8 cellular contexts compared by ENCODE assay signal in the genomic region with DNA sequence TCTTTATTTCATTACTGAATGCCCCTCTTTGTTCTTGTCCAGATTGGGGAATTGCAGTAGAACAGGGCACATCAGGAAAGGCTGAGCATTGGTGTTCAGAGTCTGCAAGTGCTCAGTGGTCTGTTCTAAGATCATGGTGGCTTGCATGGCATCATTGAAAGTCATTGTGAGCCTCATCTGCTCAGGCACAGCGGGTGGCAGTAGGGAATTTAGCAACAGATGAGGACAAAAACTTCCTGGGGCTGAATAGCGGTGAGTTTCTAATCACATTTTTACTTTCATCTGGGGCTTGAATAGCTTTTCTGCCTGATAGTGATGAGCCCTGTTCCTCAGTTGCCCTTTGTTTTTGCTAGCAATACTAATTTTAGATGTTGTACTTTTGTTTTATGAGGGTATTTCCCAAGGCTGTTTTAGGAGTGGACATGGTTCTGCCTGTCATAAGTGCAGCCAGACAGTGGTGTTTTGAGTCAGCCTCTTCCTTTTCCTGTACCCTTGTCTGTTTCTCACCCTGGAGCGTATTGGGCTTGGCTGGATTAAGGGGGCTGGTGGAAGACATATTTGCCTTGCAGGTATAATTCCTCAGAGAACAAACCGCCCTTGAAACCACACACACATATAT. TPM values are rescaled to one million over a fixed set of nuclear protein-coding genes. Genes with fewer than 3 reads are reported as not detected.
A peak's percentile ranks its signal among the peaks of the same experiment; 100 is the strongest.
DNase-seq lines count a peak whose midpoint lies in the region; ATAC-seq and TF ChIP-seq lines count a peak whose summit lies in the region.

No MANE protein-coding gene starts in this region.

- H4K20me1 ChIP-seq in KMS-11 (ENCODE audit: insufficient read depth) = no peaks in the 10 kb centered on the region

- peak overlapping the region; percentile 21; the same call in 1 of the 2 replicates for H3K27ac ChIP-seq in KMS-11
- H3K27ac ChIP-seq in upper lobe of left lung = peak overlapping the region in 1 of 4 donors; percentile 1

- H3K27me3 Mint-ChIP-seq in HFFc6 (ENCODE audit: insufficient read depth) (no peaks in the 10 kb centered on the region), neural crest cell (ENCODE audit: low read depth) (no peaks in the 10 kb centered on the region)

- peak overlapping the region; percentile 81 for H3K4me2 ChIP-seq in KMS-11

- H3K36me3 ChIP-seq in KMS-11 (ENCODE audit: insufficient read depth) (no peaks in the 10 kb centered on the region), upper lobe of left lung (no peaks in the 10 kb centered on the region)

- TF ChIP-seq CTCF in HFFc6 (IDR thresholded peaks at IDR 0.05) (no peak), KMS-11 (conservative IDR thresholded peaks at IDR 0.05; ENCODE audit: low read depth, low read length) (no peak), neural crest cell (conservative IDR thresholded peaks at IDR 0.05) (no peak), upper lobe of left lung (IDR thresholded peaks at IDR 0.05) (no peak)

- TF ChIP-seq POLR2A in upper lobe of left lung (IDR thresholded peaks at IDR 0.05) = no peak

- H3K4me1 ChIP-seq in KMS-11 (ENCODE audit: low read depth, poor library complexity, severe bottlenecking) (peaks cover 70% of the 10 kb centered on the region), upper lobe of left lung (peaks cover 26 to 48% (median 41%) of the 10 kb centered on the region in 4 donors)

- no peak overlapping the region; the same call in 1 of the 2 replicates for H3K4me3 Mint-ChIP-seq in HFFc6
- no peak overlapping the region for H3K4me3 Mint-ChIP-seq in neural crest cell

- H3K9ac ChIP-seq in KMS-11 = no peak overlapping the region

- no peaks in the 10 kb centered on the region for H3K79me2 ChIP-seq in KMS-11 (ENCODE audit: insufficient read depth, low read depth)

- H3K27me3 ChIP-seq in KMS-11 (ENCODE audit: insufficient read depth, low read depth) = no peaks in the 10 kb centered on the region
- H3K27me3 ChIP-seq in upper lobe of left lung = no peaks in the 10 kb centered on the region

- H3K27ac Mint-ChIP-seq in HFFc6 (peak overlapping the region; percentile 47), neural crest cell (ENCODE audit: unreplicated experiment) (peak overlapping the region; percentile 27)

- TF ChIP-seq EP300 in upper lobe of left lung (IDR thresholded peaks at IDR 0.05) = no peak

- peaks cover 86% of the 10 kb centered on the region for H3K4me1 Mint-ChIP-seq in HFFc6 (ENCODE audit: low read depth)
- peaks cover 49% of the 10 kb centered on the region for H3K4me1 Mint-ChIP-seq in neural crest cell

- ATAC-seq in GM18870 (IDR thresholded peaks at IDR 0.05; ENCODE audit: unreplicated experiment) (peak; percentile 79), upper lobe of left lung (ENCODE audit: low FRiP score in 2 of 2) (no peak)

- DNase-seq in HFFc6 (no peak), neural crest cell (ENCODE audit: low read depth, low spot score) (no peak), putamen (ENCODE audit: low spot score) (no peak), upper lobe of left lung (no peak), islet precursor cell (no peak), NCI-H748 (lab: John Stamatoyannopoulos, UW; ENCODE audit: unreplicated experiment) (no peak)

- H3K36me3 Mint-ChIP-seq in HFFc6 (ENCODE audit: low read depth) (0 out of 2 replicates have a peak, but pooled peaks cover 5% of the 10 kb centered on the region), neural crest cell (ENCODE audit: low read depth) (peaks cover 3% of the 10 kb centered on the region)

- 0 out of 2 replicates have a peak overlapping the region, but pooled peaks have one; percentile 7 for H2AFZ ChIP-seq in KMS-11 (ENCODE audit: low read depth)

- no peaks in the 10 kb centered on the region for H3K9me3 ChIP-seq in upper lobe of left lung

- H3K4me3 ChIP-seq in KMS-11 (IDR thresholded peaks at IDR 0.05; ENCODE audit: insufficient read depth, low read depth, low read length) (peak overlapping the region; percentile 54), upper lobe of left lung (no peak overlapping the region)

- WGBS in upper lobe of left lung, 2 donors = 59 to 64% methylated on average over 4 of the region's 4 CpGs

- no peaks in the 10 kb centered on the region for H3K9me3 Mint-ChIP-seq in HFFc6
- no peaks in the 10 kb centered on the region for H3K9me3 Mint-ChIP-seq in neural crest cell

RNA-seq across cellular contexts. Expression of gene SCHIP1, which starts 21.8 kb away (rescaled TPM):
- total RNA-seq in HFFc6 (2021; fragmentation: NEBNext Ultra II Directional; extraction: Animal tissue kit (Norgen Biotek cat#: 25700)) = 1 to 10 TPM; 1.1 to 8.1 (median 2.2) TPM
- total RNA-seq in neural crest cell (30.3 and 31.6 TPM in 2 replicates), upper lobe of left lung (10 to 100 TPM in 3 of 6 donors, 1 to 10 TPM in 3; 6.3 to 28.7 (median 9.5) TPM)
